6 cellular contexts compared by ENCODE assay signal in genomic region chr14:49460647-49461046, GRCh38.
"Had no signal": no experiment of that assay in that cellular context is flagged by ENCODE, and none has a peak within 500 bp of the region (broad histone marks: within the 10 kb centered on the region; RNA-seq: fewer than 3 reads in every experiment).

No MANE protein-coding gene starts in this region.

- H3K9me3 ChIP-seq: HAP-1 had no signal

- H3K4me1 ChIP-seq: HAP-1 had no signal

- H3K36me3 ChIP-seq: HAP-1 had no signal

- DNase-seq: GM23248, GOT3, H7, HFFc6, IMR-90 had no signal

- H3K4me3 ChIP-seq: GM23248, HAP-1 had no signal

- H3K27ac ChIP-seq: GM23248 had no signal
